In genomic region chr17:58641937-58642336, GRCh38 we compare ENCODE assay signal across 1 cellular context.
TF ChIP-seq lines count a peak whose summit lies in the region.

No MANE protein-coding gene starts in this region.

TF ChIP-seq in HEK293, 187 proteins besides CTCF, POLR2A, EP300 and RAD21 (continued from another document):
- TF ChIP-seq INSM2 (tag by site-specific recombination; IDR thresholded peaks at IDR 0.05) = no peak
- peak; percentile 47; the same call in 1 of the 2 replicates for TF ChIP-seq PRDM1 (tag by site-specific recombination; IDR thresholded peaks at IDR 0.05)
- TF ChIP-seq ZNF529 (tag by site-specific recombination; IDR thresholded peaks at IDR 0.05; ENCODE audit: insufficient replicate concordance) = no peak
